Comparison of ENCODE assay signal across 23 cellular contexts in the genomic region with DNA sequence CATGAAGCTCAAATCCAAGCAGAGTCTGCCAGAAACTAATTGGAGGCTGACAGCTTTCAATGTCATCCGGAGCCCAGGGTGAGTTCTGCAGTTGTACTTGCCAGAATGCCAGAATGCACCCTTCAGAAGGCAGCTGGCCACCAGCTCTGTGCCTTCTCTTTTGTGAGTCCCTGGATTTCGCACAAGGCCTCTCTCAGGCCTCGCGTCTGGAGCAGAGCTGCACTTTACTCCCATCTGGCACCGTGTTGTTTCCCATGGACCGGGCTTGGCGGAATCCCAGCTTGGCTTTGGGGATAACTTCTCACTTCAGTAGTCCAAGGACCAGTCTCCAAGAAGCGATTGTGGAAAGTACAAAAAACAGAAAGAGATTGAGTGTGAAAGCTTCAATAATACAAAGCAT.
DNase-seq lines count a peak whose midpoint lies in the region; ATAC-seq, FAIRE-seq and TF ChIP-seq lines count a peak whose summit lies in the region.
"Had no signal": no experiment of that assay in that cellular context is flagged by ENCODE, and none has a peak within 500 bp of the region (broad histone marks: within the 10 kb centered on the region; RNA-seq: fewer than 3 reads in every experiment).

No MANE protein-coding gene starts in this region.

- H3K9me2 ChIP-seq in Karpas-422 (replicated peaks; ENCODE audit: insufficient read depth, low read length), result no peaks in the 10 kb centered on the region
- H3K9me2 ChIP-seq: SK-N-SH had no signal

- no peak overlapping the region for H3K9ac ChIP-seq in Karpas-422 (ENCODE audit: low read length)
- H3K9ac ChIP-seq: SK-N-SH had no signal

- no peak overlapping the region for H3K4me3 ChIP-seq in heart left ventricle
- no peak overlapping the region for H3K4me3 ChIP-seq in Karpas-422 (ENCODE audit: low read length)
- H3K4me3 ChIP-seq: breast epithelium, MG63 had no signal

- ATAC-seq in Right ventricle myocardium inferior (peak; percentile 90), heart left ventricle (peak in 3 of 4 donors; percentile 44 to 55 (median 49)), foreskin keratinocyte (no peak)
- no peak for ATAC-seq in stimulated activated naive CD8-positive, alpha-beta T cell treated with anti-CD3 and anti-CD28 coated beads, Interleukin-15, Interleukin-2, amounts not matched to agents 100 U/mL and 50 U/mL, for 24 hours
- ATAC-seq: naive thymus-derived CD4-positive, alpha-beta T cell had no signal

- H4K20me1 ChIP-seq in Karpas-422 (ENCODE audit: insufficient read depth, low read depth, low read length), result no peaks in the 10 kb centered on the region

- no peaks in the 10 kb centered on the region for H3K9me3 ChIP-seq in heart left ventricle
- H3K9me3 ChIP-seq in Karpas-422 (ENCODE audit: low read length), result no peaks in the 10 kb centered on the region
- H3K9me3 ChIP-seq: breast epithelium, MG63, SK-N-SH had no signal

- H3K4me2 ChIP-seq in Karpas-422 (ENCODE audit: low read depth, low read length, poor library complexity, severe bottlenecking), result no peak overlapping the region
- H3K4me2 ChIP-seq: SK-N-SH had no signal

- DNase-seq in Right ventricle myocardium inferior (ENCODE audit: missing footprints) (peak; percentile 83), cardiac septum (ENCODE audit: low spot score) (no peak), heart left ventricle (peak; percentile 29 to 68 (median 52)), middle frontal gyrus (ENCODE audit: extremely low spot score, low spot score) (peak; percentile 11), urothelium cell line (ENCODE audit: low spot score) (no peak), Karpas-422 (no peak), foreskin keratinocyte (no peak)
- no peak for DNase-seq in stimulated activated naive CD8-positive, alpha-beta T cell treated with anti-CD3 and anti-CD28 coated beads, Interleukin-15, Interleukin-2, amounts not matched to agents 100 U/mL and 50 U/mL, for 24 hours
- DNase-seq: activated gamma-delta T cell; AML-193; CD8-positive, alpha-beta memory T cell; DMS53; GDM1; mesendoderm; MG63; naive thymus-derived CD4-positive, alpha-beta T cell; NCI-H1417 treated with DMSO at 0.1 percent for 48 hours; SK-N-SH; stimulated activated CD8-positive, alpha-beta memory T cell treated with anti-CD3 and anti-CD28 coated beads, Interleukin-4, amount 100 ng/mL, for 48 hours; T-helper 2 cell had no signal

- no peaks in the 10 kb centered on the region for H3K36me3 ChIP-seq in heart left ventricle
- H3K36me3 ChIP-seq in Karpas-422 (ENCODE audit: insufficient read depth, low read length), result no peaks in the 10 kb centered on the region
- H3K36me3 ChIP-seq: breast epithelium, MG63 had no signal

- TF ChIP-seq POLR2A in heart left ventricle (IDR thresholded peaks at IDR 0.05), result no peak

- intact Hi-C loops in Right ventricle myocardium inferior (cut with DNase I), result no loop called here
- intact Hi-C loops in cardiac septum (cut with DNase I), result no loop called here
- intact Hi-C loops in heart left ventricle (cut with DNase I), result no loop called here

- H3K4me1 ChIP-seq in heart left ventricle, result no peaks in the 10 kb centered on the region
- no peaks in the 10 kb centered on the region for H3K4me1 ChIP-seq in Karpas-422 (ENCODE audit: low read length)
- H3K4me1 ChIP-seq in foreskin keratinocyte, result no peaks in the 10 kb centered on the region
- H3K4me1 ChIP-seq: breast epithelium had no signal

- TF ChIP-seq CTCF in heart left ventricle (IDR thresholded peaks at IDR 0.05) (no peak), foreskin keratinocyte (conservative IDR thresholded peaks at IDR 0.05) (no peak)

- H3K27ac ChIP-seq in heart left ventricle (no peak overlapping the region), Karpas-422 (ENCODE audit: low read length) (no peak overlapping the region), foreskin keratinocyte (no peak overlapping the region)
- H3K27ac ChIP-seq: breast epithelium had no signal

- no peaks in the 10 kb centered on the region for H3K79me2 ChIP-seq in Karpas-422 (ENCODE audit: low read length)

- no peak overlapping the region for H2AFZ ChIP-seq in Karpas-422 (ENCODE audit: low read length)

- no peak for FAIRE-seq in urothelium cell line (lab: Jason Lieb, UNC)
- FAIRE-seq: A204.1, endometrium had no signal

- H3K27me3 ChIP-seq in heart left ventricle, result no peaks in the 10 kb centered on the region
- no peaks in the 10 kb centered on the region for H3K27me3 ChIP-seq in Karpas-422 (ENCODE audit: low read length)
- H3K27me3 ChIP-seq in foreskin keratinocyte, result no peaks in the 10 kb centered on the region
- H3K27me3 ChIP-seq: breast epithelium had no signal

- 75 to 80% (median 77%) methylated on average over 8 of the region's 8 CpGs for WGBS in heart left ventricle, 4 donors

Comparison
In these comparisons a context has a peak if more than half of its experiments do, and no peak if none do; other contexts are left out.
1. DNase-seq: peak in Right ventricle myocardium inferior (single experiment), heart left ventricle (5 of 5) and middle frontal gyrus (single experiment); none in cardiac septum (single experiment), urothelium cell line (single experiment), stimulated activated naive CD8-positive, alpha-beta T cell treated with anti-CD3 and anti-CD28 coated beads, Interleukin-15, Interleukin-2, amounts not matched to agents 100 U/mL and 50 U/mL, for 24 hours (single experiment), Karpas-422 (single experiment) and foreskin keratinocyte (0 of 2).
2. ATAC-seq: peak in Right ventricle myocardium inferior (single experiment) and heart left ventricle (3 of 4); none in stimulated activated naive CD8-positive, alpha-beta T cell treated with anti-CD3 and anti-CD28 coated beads, Interleukin-15, Interleukin-2, amounts not matched to agents 100 U/mL and 50 U/mL, for 24 hours (single experiment) and foreskin keratinocyte (single experiment).